ENCODE assay signal across 17 cellular contexts in genomic region chr9:98607787-98608186, GRCh38.
DNase-seq lines count a peak whose midpoint lies in the region; ATAC-seq, FAIRE-seq and TF ChIP-seq lines count a peak whose summit lies in the region.
"Had no signal": no experiment of that assay in that cellular context is flagged by ENCODE, and none has a peak within 500 bp of the region (broad histone marks: within the 10 kb centered on the region; RNA-seq: fewer than 3 reads in every experiment).

No MANE protein-coding gene starts in this region.

- TF ChIP-seq CTCF in heart left ventricle (IDR thresholded peaks at IDR 0.05), result no peak
- no peak for TF ChIP-seq CTCF in right atrium auricular region (IDR thresholded peaks at IDR 0.05)
- no peak for TF ChIP-seq CTCF in fibroblast of the aortic adventitia (IDR thresholded peaks at IDR 0.05; ENCODE audit: insufficient read depth, low read length)

- no peaks in the 10 kb centered on the region for H3K27me3 ChIP-seq in heart left ventricle
- H3K27me3 ChIP-seq in right atrium auricular region, result no peaks in the 10 kb centered on the region
- peaks cover 5% of the 10 kb centered on the region for H3K27me3 ChIP-seq in adipocyte (replicated peaks; ENCODE audit: control insufficient read depth, insufficient read depth, low read length)

- no peak overlapping the region for H3K9ac ChIP-seq in adipocyte (ENCODE audit: low read length)

- no peaks in the 10 kb centered on the region for H3K9me3 ChIP-seq in heart left ventricle
- no peaks in the 10 kb centered on the region for H3K9me3 ChIP-seq in right atrium auricular region
- H3K9me3 ChIP-seq in adipocyte (ENCODE audit: control insufficient read depth, low read length), result no peaks in the 10 kb centered on the region

- no peaks in the 10 kb centered on the region for H3K36me3 ChIP-seq in heart left ventricle
- no peaks in the 10 kb centered on the region for H3K36me3 ChIP-seq in right atrium auricular region
- no peaks in the 10 kb centered on the region for H3K36me3 ChIP-seq in adipocyte (ENCODE audit: control insufficient read depth, insufficient read depth, low read length, severe bottlenecking)

- DNase-seq in heart left ventricle, result no peak
- no peak for DNase-seq in right atrium auricular region (ENCODE audit: low spot score)
- peak; percentile 18 for DNase-seq in adipocyte (ENCODE audit: low read depth)
- DNase-seq in fibroblast of the aortic adventitia (ENCODE audit: low read depth), result peak; percentile 85
- DNase-seq in GM19239 (ENCODE audit: insufficient read length, low spot score), result no peak
- DNase-seq in erythroblast (lab: John Stamatoyannopoulos, UW), result no peak
- DNase-seq: activated CD8-positive, alpha-beta memory T cell treated with anti-CD3 and anti-CD28 coated beads, Interleukin-2, amount 10 ng/mL, durations not matched to agents 7 days and 5 days; activated gamma-delta T cell treated with Interleukin-2 at 50 U/mL for 16 hours; COR-L47; effector memory CD4-positive, alpha-beta T cell; GDM1; NCI-H187; NCI-H510A treated with DMSO at 0.1 percent for 48 hours had no signal

- H3K4me3 ChIP-seq in heart left ventricle (no peak overlapping the region), right atrium auricular region (no peak overlapping the region), adipocyte (ENCODE audit: low read length) (no peak overlapping the region), fibroblast of the aortic adventitia (ENCODE audit: low read depth, low read length) (no peak overlapping the region)

- ATAC-seq in heart left ventricle (peak in 1 of 4 donors; percentile 41), HG02642 (IDR thresholded peaks at IDR 0.05; ENCODE audit: poor library complexity, unreplicated experiment) (no peak), GM19395 (IDR thresholded peaks at IDR 0.05; ENCODE audit: unreplicated experiment) (no peak)
- ATAC-seq: activated CD8-positive, alpha-beta memory T cell treated with anti-CD3 and anti-CD28 coated beads, Interleukin-2, amount 10 ng/mL, durations not matched to agents 7 days and 5 days had no signal

- no peak for FAIRE-seq in GM19239 (lab: Jason Lieb, UNC)
- FAIRE-seq: keratinocyte had no signal

- TF ChIP-seq POLR2A in heart left ventricle (IDR thresholded peaks at IDR 0.05) (no peak), erythroblast (IDR thresholded peaks at IDR 0.05; ENCODE audit: low read length) (no peak)

- H3K27ac ChIP-seq in heart left ventricle (peak overlapping the region in 7 of 12 donors; percentile 29 to 74 (median 40)), right atrium auricular region (peak overlapping the region in 1 of 2 donors; percentile 38)
- H3K27ac ChIP-seq: VCaP had no signal

- intact Hi-C loops in heart left ventricle (cut with DNase I), result no loop called here

- WGBS in heart left ventricle, 4 donors, result 56 to 60% (median 58%) methylated on average over 7 of the region's 7 CpGs

- H3K4me1 ChIP-seq in heart left ventricle (peaks cover 0 to 11% (median 3%) of the 10 kb centered on the region in 12 donors), right atrium auricular region (no peaks in the 10 kb centered on the region), adipocyte (ENCODE audit: control insufficient read depth, insufficient read depth, low read length) (peaks cover 11% of the 10 kb centered on the region)

Comparison
In these comparisons a context has a peak if more than half of its experiments do, and no peak if none do; other contexts are left out.
1. DNase-seq: peak in adipocyte (single experiment) and fibroblast of the aortic adventitia (single experiment); none in heart left ventricle (0 of 5), right atrium auricular region (single experiment), GM19239 (single experiment) and erythroblast (0 of 2).